Comparison of ENCODE assay signal across 1 cellular context in the genomic region with DNA sequence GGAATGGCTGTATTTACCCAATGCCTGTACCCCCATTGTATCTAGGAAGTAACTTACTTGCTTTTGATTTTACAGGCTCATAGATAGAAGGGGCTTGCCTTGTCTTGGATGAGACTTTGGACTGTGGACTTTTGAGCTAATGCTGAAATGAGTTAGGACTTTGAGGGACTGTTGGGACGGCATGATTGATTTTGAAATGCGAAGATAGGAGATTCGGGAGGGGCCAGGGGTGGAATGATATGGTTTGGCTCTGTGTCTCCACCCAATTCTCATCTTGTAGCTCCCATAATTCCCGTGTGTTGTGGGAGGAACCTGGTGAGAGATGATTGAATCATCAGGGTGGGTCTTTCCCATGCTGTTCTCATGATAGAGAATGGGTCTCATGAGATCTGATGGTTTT. TPM values are rescaled to one million over a fixed set of nuclear protein-coding genes. Genes with fewer than 3 reads are reported as not detected.
"Had no signal": no experiment of that assay in that cellular context is flagged by ENCODE, and none has a peak within 500 bp of the region (broad histone marks: within the 10 kb centered on the region; RNA-seq: fewer than 3 reads in every experiment).

No MANE protein-coding gene starts in this region.

RNA-seq across cellular contexts. Expression of a gene that starts 39.7 kb away (rescaled TPM):
- total RNA-seq: activated B cell treated with CpG ODN at 0.5 μM for 24 hours had no signal
